In the genomic region with DNA sequence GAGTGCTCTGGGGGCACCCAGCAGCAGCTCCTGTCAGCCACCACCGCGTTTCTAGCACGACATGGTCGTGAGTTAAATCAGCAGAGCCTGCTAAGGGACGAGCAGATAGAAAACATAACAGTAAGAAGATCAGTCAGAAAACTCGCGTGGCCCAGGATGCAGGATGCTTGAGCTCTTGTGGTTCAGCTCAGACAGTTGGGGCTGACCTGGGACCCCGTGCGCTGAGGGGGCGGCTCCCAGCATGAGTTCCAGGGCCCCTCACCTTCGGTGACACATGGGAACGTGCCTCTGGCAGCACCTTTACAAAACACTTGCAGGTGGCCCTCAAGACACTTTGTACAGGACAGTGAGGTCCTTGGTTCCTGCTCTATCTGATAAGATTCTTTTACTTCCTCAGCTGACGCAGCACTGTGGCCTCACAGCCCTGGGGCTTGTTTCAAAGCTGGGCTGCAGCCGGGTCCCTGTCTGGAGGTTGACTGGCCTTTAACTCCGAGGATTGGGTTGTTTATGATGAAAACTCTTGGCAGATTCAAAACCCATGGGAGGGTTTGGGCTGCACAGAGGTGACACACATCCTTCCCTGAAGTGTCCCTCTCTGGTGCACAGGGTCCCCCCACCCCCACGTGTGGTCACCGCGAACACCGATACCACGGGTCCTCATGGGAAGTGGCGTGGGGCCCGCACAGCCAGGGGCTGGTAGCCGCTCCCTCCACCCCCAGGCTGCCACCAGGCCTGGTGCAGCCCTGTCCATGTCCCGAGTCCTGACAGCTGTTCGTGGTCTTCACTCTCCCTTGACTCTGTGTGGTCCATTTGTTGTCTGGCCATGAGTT, we compare ENCODE assay signal across 1 cellular context.
TF ChIP-seq lines count a peak whose summit lies in the region.

No MANE protein-coding gene starts in this region.

TF ChIP-seq in GM12891, 5 proteins besides CTCF, POLR2A, EP300 and RAD21 (continued from another document):
- TF ChIP-seq POLR2AphosphoS5 (IDR thresholded peaks at IDR 0.05; ENCODE audit: low read depth, low read length) (no peak), POU2F2 (IDR thresholded peaks at IDR 0.05; ENCODE audit: low read depth, low read length) (no peak)
TF ChIP-seq in GM12891: peak in this region for 0.
